Comparison of ENCODE assay signal across 1 cellular context in the genomic region with DNA sequence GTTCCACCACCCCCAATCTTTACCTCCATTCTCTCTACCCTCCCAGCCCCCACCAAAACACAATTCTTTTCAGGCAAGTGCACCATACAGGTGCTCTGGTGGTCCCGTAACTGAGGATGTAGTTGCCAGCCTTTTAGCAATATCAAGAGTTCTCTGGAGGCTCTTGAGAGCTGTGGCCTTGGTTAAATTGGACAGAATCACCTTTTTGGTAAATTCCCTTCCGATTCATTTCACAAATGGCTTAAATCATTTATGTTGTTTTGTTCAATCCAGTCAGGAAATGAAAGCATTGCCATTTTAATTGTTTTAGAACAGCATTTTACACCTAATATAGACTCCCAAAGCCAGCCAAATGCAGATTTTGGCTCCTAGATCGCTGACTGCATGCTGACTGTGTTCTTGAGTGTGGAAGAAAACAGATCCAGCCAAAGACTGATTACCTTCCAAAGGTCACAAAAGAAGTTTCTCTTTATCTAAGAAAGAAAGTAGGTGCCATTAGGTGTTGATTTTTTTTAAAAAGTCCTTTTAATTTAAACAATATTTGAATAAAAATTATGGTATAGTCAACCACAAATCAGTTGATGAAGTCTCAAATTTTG.
TF ChIP-seq lines count a peak whose summit lies in the region.

No MANE protein-coding gene starts in this region.

TF ChIP-seq in HCT116, 20 proteins besides CTCF, POLR2A, EP300 and RAD21 (continued from another document):
- TF ChIP-seq, protein P1, sequence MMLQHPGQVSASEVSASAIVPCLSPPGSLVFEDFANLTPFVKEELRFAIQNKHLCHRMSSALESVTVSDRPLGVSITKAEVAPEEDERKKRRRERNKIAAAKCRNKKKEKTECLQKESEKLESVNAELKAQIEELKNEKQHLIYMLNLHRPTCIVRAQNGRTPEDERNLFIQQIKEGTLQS (IDR thresholded peaks at IDR 0.05) = no peak
- TF ChIP-seq CEBPB (IDR thresholded peaks at IDR 0.05; ENCODE audit: low read depth) = no peak
TF ChIP-seq in HCT116: peak in this region for 0.
